ENCODE assay signal across 10 cellular contexts in the genomic region with DNA sequence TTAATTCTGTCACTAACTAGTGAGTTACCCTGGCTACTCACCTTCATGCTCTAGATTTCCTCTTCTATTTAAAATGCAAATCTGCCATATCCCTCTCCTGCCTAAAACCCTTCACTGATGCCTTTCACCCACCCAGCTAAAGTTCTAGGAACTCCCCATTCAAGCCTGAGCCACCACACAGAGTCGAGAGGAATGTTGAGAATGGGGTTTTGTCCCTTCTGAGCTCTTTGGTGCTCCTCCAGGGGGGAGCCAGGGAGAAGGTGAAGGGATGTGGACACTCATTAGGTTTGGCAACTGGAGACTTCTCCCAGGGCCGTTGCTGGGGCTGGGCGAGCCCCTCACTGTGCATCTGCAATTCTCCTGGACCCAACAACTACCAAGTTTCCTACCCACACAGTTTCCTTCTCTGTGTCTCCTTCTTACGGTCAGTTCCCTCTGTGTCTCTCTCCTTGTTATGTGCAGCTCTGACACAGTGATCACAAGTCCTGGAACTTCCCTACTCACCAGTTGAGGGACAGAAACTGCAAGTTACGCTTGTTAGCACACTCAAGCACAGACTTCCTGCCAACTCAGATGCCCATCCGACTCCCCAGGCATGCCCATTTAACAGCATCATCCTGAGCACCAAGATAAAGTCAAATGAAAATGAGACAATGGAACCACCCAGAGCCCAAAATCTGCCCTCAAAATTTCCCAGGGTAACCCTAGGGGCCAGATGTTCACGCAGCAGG. TPM values are rescaled to one million over a fixed set of nuclear protein-coding genes. Genes with fewer than 3 reads are reported as not detected.
DNase-seq lines count a peak whose midpoint lies in the region; ATAC-seq and TF ChIP-seq lines count a peak whose summit lies in the region.
"Had no signal": no experiment of that assay in that cellular context is flagged by ENCODE, and none has a peak within 500 bp of the region (broad histone marks: within the 10 kb centered on the region; RNA-seq: fewer than 3 reads in every experiment).

No MANE protein-coding gene starts in this region.

- no peaks in the 10 kb centered on the region for H3K4me1 ChIP-seq in osteoblast (ENCODE audit: insufficient read depth, low read length)

- H3K27me3 Mint-ChIP-seq in activated T-helper 17 cell treated with anti-CD3 and anti-CD28 coated beads, Interleukin-2, amount 50 U/mL, for 72 hours, result no peaks in the 10 kb centered on the region
- H3K27me3 Mint-ChIP-seq in naive B cell (no peaks in the 10 kb centered on the region), HFFc6 (ENCODE audit: insufficient read depth) (peaks cover 39% of the 10 kb centered on the region)

- H3K27me3 ChIP-seq in osteoblast (ENCODE audit: insufficient read depth, low read length), result peaks cover 11% of the 10 kb centered on the region

- H3K4me3 ChIP-seq in GM12865 (ENCODE audit: low read depth, low read length) (no peak overlapping the region), osteoblast (ENCODE audit: insufficient read depth, low read length) (no peak overlapping the region)

- H3K9me3 ChIP-seq in osteoblast (ENCODE audit: low read depth, low read length), result no peaks in the 10 kb centered on the region

- H3K4me2 ChIP-seq in osteoblast (ENCODE audit: insufficient read depth, low read length), result no peak overlapping the region

- H4K20me1 ChIP-seq in osteoblast (ENCODE audit: insufficient read depth, low read length), result no peaks in the 10 kb centered on the region

- H3K9me3 Mint-ChIP-seq in activated T-helper 17 cell treated with anti-CD3 and anti-CD28 coated beads, Interleukin-2, amount 50 U/mL, for 72 hours, result no peaks in the 10 kb centered on the region
- H3K9me3 Mint-ChIP-seq in naive B cell (peaks cover 0 to under 1% (median 0%) of the 10 kb centered on the region in 7 donors), HFFc6 (no peaks in the 10 kb centered on the region)

- H2AFZ ChIP-seq in osteoblast (ENCODE audit: low read length), result no peak overlapping the region

- no peaks in the 10 kb centered on the region for H3K36me3 ChIP-seq in osteoblast (ENCODE audit: insufficient read depth, low read length)

- peak overlapping the region; percentile 80 for H3K27ac Mint-ChIP-seq in activated T-helper 17 cell treated with anti-CD3 and anti-CD28 coated beads, Interleukin-2, amount 50 U/mL, for 72 hours
- peak overlapping the region; percentile 92 to 99 (median 95) for H3K27ac Mint-ChIP-seq in naive B cell
- H3K27ac Mint-ChIP-seq in HFFc6, result no peak overlapping the region

- TF ChIP-seq CTCF in GM12865 (IDR thresholded peaks at IDR 0.05; ENCODE audit: insufficient read depth, low read depth, low read length, missing control alignments) (no peak), HFFc6 (IDR thresholded peaks at IDR 0.05) (no peak), osteoblast (IDR thresholded peaks at IDR 0.05; ENCODE audit: extremely low read depth, low read depth, low read length) (no peak)

- H3K4me3 Mint-ChIP-seq in activated T-helper 17 cell treated with anti-CD3 and anti-CD28 coated beads, Interleukin-2, amount 50 U/mL, for 72 hours, result peak overlapping the region; percentile 68
- H3K4me3 Mint-ChIP-seq in naive B cell, result peak overlapping the region; percentile 10 to 82 (median 56)
- H3K4me3 Mint-ChIP-seq in HFFc6, result no peak overlapping the region

- DNase-seq in GM12865 (ENCODE audit: low read depth), result peak; percentile 81
- peak; percentile 65 for DNase-seq in naive B cell
- no peak for DNase-seq in HFFc6
- no peak for DNase-seq in mesenteric fat pad (ENCODE audit: low spot score)
- DNase-seq in osteoblast (ENCODE audit: insufficient read length, low spot score, missing footprints), result no peak
- DNase-seq: NCI-H774 had no signal

- H3K27ac ChIP-seq in osteoblast (ENCODE audit: low read depth, low read length), result no peak overlapping the region
- H3K27ac ChIP-seq: epithelial cell of prostate had no signal

- peaks cover 3% of the 10 kb centered on the region for H3K36me3 Mint-ChIP-seq in activated T-helper 17 cell treated with anti-CD3 and anti-CD28 coated beads, Interleukin-2, amount 50 U/mL, for 72 hours (ENCODE audit: low read depth)
- no peaks in the 10 kb centered on the region for H3K36me3 Mint-ChIP-seq in naive B cell
- H3K36me3 Mint-ChIP-seq in HFFc6 (ENCODE audit: low read depth), result no peaks in the 10 kb centered on the region

- H3K4me1 Mint-ChIP-seq in activated T-helper 17 cell treated with anti-CD3 and anti-CD28 coated beads, Interleukin-2, amount 50 U/mL, for 72 hours, result peaks cover 30% of the 10 kb centered on the region
- H3K4me1 Mint-ChIP-seq in naive B cell, result peaks cover 40 to 73% (median 60%) of the 10 kb centered on the region in 3 donors
- peaks cover 2% of the 10 kb centered on the region; the same call in 1 of the 2 replicates for H3K4me1 Mint-ChIP-seq in HFFc6 (ENCODE audit: low read depth)

- H3K79me2 ChIP-seq in osteoblast (ENCODE audit: insufficient read depth, low read length), result no peaks in the 10 kb centered on the region

- peak; percentile 66 for ATAC-seq in GM21619 (IDR thresholded peaks at IDR 0.05; ENCODE audit: unreplicated experiment)
- peak; percentile 70 for ATAC-seq in activated T-helper 17 cell treated with anti-CD3 and anti-CD28 coated beads, Interleukin-2, amount 50 U/mL, for 72 hours (replicated peaks)
- peak; percentile 95 to 96 for ATAC-seq in naive B cell (ENCODE audit: low read depth in 2 of 2)
- no peak for ATAC-seq in HG03280 (IDR thresholded peaks at IDR 0.05; ENCODE audit: unreplicated experiment)

RNA-seq across cellular contexts. Expression of a gene that starts 6.5 kb away (rescaled TPM):
- 100 to 1,000 TPM in 1 of 2 donors, 10 to 100 TPM in 1; 63.0 to 108 TPM for total RNA-seq in activated T-helper 17 cell treated with anti-CD3 and anti-CD28 coated beads, Interleukin-2, amount 50 U/mL, for 72 hours
- 10 to 100 TPM; 49.8 to 63.1 (median 56.2) TPM for polyA plus RNA-seq in naive B cell (ENCODE audit: low read depth in 6 of 6)
- not detected for total RNA-seq in HFFc6 (2021; fragmentation: NEBNext Ultra II Directional; extraction: Animal tissue kit (Norgen Biotek cat#: 25700))
- total RNA-seq in mesenteric fat pad (32.1 TPM), osteoblast (1.1 TPM in 1 of 2 replicates, not detected in the other)

RNA-seq across cellular contexts. Expression of a gene that starts 50.4 kb away (rescaled TPM):
- total RNA-seq in activated T-helper 17 cell treated with anti-CD3 and anti-CD28 coated beads, Interleukin-2, amount 50 U/mL, for 72 hours, result 1 to 10 TPM in 1 of 2 donors, under 1 TPM in 1; 0.61 to 2.1 TPM
- polyA plus RNA-seq in naive B cell (ENCODE audit: low read depth in 6 of 6), result under 1 TPM in 5 of 6 donors, not detected in 1; 0.24 to 0.87 (median 0.84) TPM
- total RNA-seq in HFFc6 (2021; fragmentation: NEBNext Ultra II Directional; extraction: Animal tissue kit (Norgen Biotek cat#: 25700)), result not detected
- total RNA-seq in mesenteric fat pad (0.39 TPM), osteoblast (not detected in 2 replicates)

Comparison
In these comparisons a context has a peak if more than half of its experiments do, and no peak if none do; other contexts are left out.
1. DNase-seq: peak in GM12865 (single experiment) and naive B cell (single experiment); none in HFFc6 (single experiment), mesenteric fat pad (single experiment) and osteoblast (single experiment).
2. RNA of a gene that starts 6.5 kb away (total RNA-seq): 63.0 to 108 TPM in activated T-helper 17 cell treated with anti-CD3 and anti-CD28 coated beads, Interleukin-2, amount 50 U/mL, for 72 hours and 32.1 TPM in mesenteric fat pad (single experiment); 1.1 TPM in osteoblast and not detected in HFFc6; every median in the first group is over 10 times any median in the second.